Comparison of ENCODE assay signal across 9 cellular contexts in the genomic region with DNA sequence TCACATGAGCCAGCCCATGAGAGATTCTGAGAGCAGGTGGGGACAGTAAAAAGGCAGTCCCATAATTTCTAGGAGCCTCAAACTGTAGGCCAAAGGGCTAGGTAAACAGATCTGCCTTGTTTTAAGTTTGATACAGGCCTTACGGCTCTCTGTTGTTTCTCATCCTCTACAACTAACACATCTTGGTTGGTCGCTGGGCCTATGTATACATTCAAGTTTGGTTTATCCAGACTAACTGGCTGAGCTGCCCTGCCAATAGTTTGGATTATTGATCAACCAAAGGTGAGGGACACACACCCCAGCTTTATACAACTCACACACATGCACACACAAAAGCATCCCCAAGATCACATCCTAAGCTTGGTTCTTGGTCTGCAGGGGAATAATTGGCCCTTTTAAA. TPM values are rescaled to one million over a fixed set of nuclear protein-coding genes. Genes with fewer than 3 reads are reported as not detected.
DNase-seq lines count a peak whose midpoint lies in the region; ATAC-seq and TF ChIP-seq lines count a peak whose summit lies in the region.
"Had no signal": no experiment of that assay in that cellular context is flagged by ENCODE, and none has a peak within 500 bp of the region (broad histone marks: within the 10 kb centered on the region; RNA-seq: fewer than 3 reads in every experiment).

No MANE protein-coding gene starts in this region.

- H3K36me3 ChIP-seq in muscle layer of colon (ENCODE audit: insufficient read depth, low read length) (no peaks in the 10 kb centered on the region), vagina (no peaks in the 10 kb centered on the region)

- peaks cover 43% of the 10 kb centered on the region for H3K4me1 ChIP-seq in muscle layer of colon (ENCODE audit: insufficient read depth, low read length)
- peaks cover 75% of the 10 kb centered on the region for H3K4me1 ChIP-seq in vagina

- peaks cover 68% of the 10 kb centered on the region for H3K36me3 Mint-ChIP-seq in stimulated activated naive CD8-positive, alpha-beta T cell treated with anti-CD3 and anti-CD28 coated beads, Interleukin-15, Interleukin-2, amounts not matched to agents 100 ng/mL and 50 ng/mL, for 24 hours (ENCODE audit: low read depth)
- peaks cover 25% of the 10 kb centered on the region for H3K36me3 Mint-ChIP-seq in MCF 10A (ENCODE audit: insufficient read depth, unreplicated experiment)

- no TSS peak for BruUV-seq in MCF 10A (replicated peaks; lab: Mats Ljungman, UMichigan)

- ATAC-seq in stimulated activated naive CD8-positive, alpha-beta T cell treated with anti-CD3 and anti-CD28 coated beads, Interleukin-15, Interleukin-2, amounts not matched to agents 100 U/mL and 50 U/mL, for 24 hours = no peak
- ATAC-seq in GM18520 (IDR thresholded peaks at IDR 0.05; ENCODE audit: unreplicated experiment) = no peak

- H3K27ac ChIP-seq in muscle layer of colon (ENCODE audit: low read depth, low read length) (peak overlapping the region; percentile 7), vagina (peak overlapping the region; percentile 99)

- intact Hi-C loops in MCF 10A (cut with micrococcal nuclease) (loop anchor here (5.0 kb wide), 2 partner anchors 158 to 213 kb away; a partner anchor contains a TSS), vagina (cut with DNase I) (loop anchor here (5.0 kb wide), 2 partner anchors 38 to 158 kb away; a partner anchor contains a TSS)

- H3K9me3 Mint-ChIP-seq in stimulated activated naive CD8-positive, alpha-beta T cell treated with anti-CD3 and anti-CD28 coated beads, Interleukin-15, Interleukin-2, amounts not matched to agents 100 ng/mL and 50 ng/mL, for 24 hours = no peaks in the 10 kb centered on the region
- no peaks in the 10 kb centered on the region for H3K9me3 Mint-ChIP-seq in MCF 10A (ENCODE audit: unreplicated experiment)

- H3K4me1 Mint-ChIP-seq in stimulated activated naive CD8-positive, alpha-beta T cell treated with anti-CD3 and anti-CD28 coated beads, Interleukin-15, Interleukin-2, amounts not matched to agents 100 ng/mL and 50 ng/mL, for 24 hours (ENCODE audit: low read depth) = peaks cover 65% of the 10 kb centered on the region
- H3K4me1 Mint-ChIP-seq in MCF 10A (ENCODE audit: insufficient read depth, unreplicated experiment) = peaks cover 36% of the 10 kb centered on the region

- DNase-seq in stimulated activated naive CD8-positive, alpha-beta T cell treated with anti-CD3 and anti-CD28 coated beads, Interleukin-15, Interleukin-2, amounts not matched to agents 100 U/mL and 50 U/mL, for 24 hours = no peak
- DNase-seq in MCF 10A (ENCODE audit: unreplicated experiment) = no peak
- no peak for DNase-seq in vagina (ENCODE audit: extremely low spot score in 2 of 2)
- no peak for DNase-seq in A172 (ENCODE audit: low spot score)
- no peak for DNase-seq in stimulated activated CD4-positive, alpha-beta T cell treated with anti-CD3 and anti-CD28 coated beads, Interleukin-2, amount 100 ng/mL, for 24 hours
- DNase-seq: hypothalamus had no signal

- no peak for TF ChIP-seq POLR2A in vagina (IDR thresholded peaks at IDR 0.05)

- peak overlapping the region; percentile 98 for H3K27ac Mint-ChIP-seq in stimulated activated naive CD8-positive, alpha-beta T cell treated with anti-CD3 and anti-CD28 coated beads, Interleukin-15, Interleukin-2, amounts not matched to agents 100 ng/mL and 50 ng/mL, for 24 hours
- H3K27ac Mint-ChIP-seq in MCF 10A (ENCODE audit: low read depth, unreplicated experiment) = peak overlapping the region; percentile 49

- peak overlapping the region; percentile 12 for H3K9ac ChIP-seq in muscle layer of colon (ENCODE audit: low read length)

- H3K4me3 ChIP-seq in muscle layer of colon (ENCODE audit: low read depth in 1 of 2, low read length in 2 of 2) (peak overlapping the region in 1 of 2 donors; percentile 84), vagina (peak overlapping the region; percentile 77 to 96)

- no peaks in the 10 kb centered on the region for H3K27me3 ChIP-seq in muscle layer of colon (ENCODE audit: control insufficient read depth in 1 of 2, insufficient read depth in 2 of 2, low read length in 2 of 2)
- no peaks in the 10 kb centered on the region for H3K27me3 ChIP-seq in vagina

- POLR2A ChIA-PET in MCF 10A (lab: Yijun Ruan, JAX) = interaction anchor here (0.5 to 6.5 kb wide), 9 partner anchors 11 to 545 kb away, joined by 3 to 60 read pairs (median 5); a partner anchor contains a TSS

- H3K27me3 Mint-ChIP-seq in stimulated activated naive CD8-positive, alpha-beta T cell treated with anti-CD3 and anti-CD28 coated beads, Interleukin-15, Interleukin-2, amounts not matched to agents 100 ng/mL and 50 ng/mL, for 24 hours = no peaks in the 10 kb centered on the region
- no peaks in the 10 kb centered on the region for H3K27me3 Mint-ChIP-seq in MCF 10A (ENCODE audit: insufficient read depth, unreplicated experiment)

- no peak for TF ChIP-seq CTCF in MCF 10A (IDR thresholded peaks at IDR 0.05; ENCODE audit: unreplicated experiment)
- no peak for TF ChIP-seq CTCF in vagina (IDR thresholded peaks at IDR 0.05)

- H3K9me3 ChIP-seq in muscle layer of colon (ENCODE audit: low read length) = no peaks in the 10 kb centered on the region
- no peaks in the 10 kb centered on the region for H3K9me3 ChIP-seq in vagina

- CTCF ChIA-PET in MCF 10A (lab: Yijun Ruan, JAX) = interaction anchor here (0.6 to 7.7 kb wide), 7 partner anchors 14 to 105 kb away, joined by 3 to 59 read pairs (median 5); no protein-coding TSS in a partner anchor

- H3K4me3 Mint-ChIP-seq in stimulated activated naive CD8-positive, alpha-beta T cell treated with anti-CD3 and anti-CD28 coated beads, Interleukin-15, Interleukin-2, amounts not matched to agents 100 ng/mL and 50 ng/mL, for 24 hours = peak overlapping the region; percentile 95
- peak overlapping the region; percentile 91 for H3K4me3 Mint-ChIP-seq in MCF 10A (ENCODE audit: unreplicated experiment)

RNA-seq across cellular contexts. Expression of a gene that starts 3.0 kb away (rescaled TPM):
- total RNA-seq in MCF 10A (2022) = 20.0 and 35.4 TPM in 2 replicates
- total RNA-seq in vagina = 71.0 TPM
- total RNA-seq in A172 (2014; rRNA removed; shearing (Covaris generic)) = 23.4 and 25.8 TPM in 2 replicates

RNA-seq across cellular contexts. Expression of a gene that starts 56.2 kb away (rescaled TPM):
- not detected in 2 replicates for total RNA-seq in MCF 10A (2022)
- total RNA-seq in vagina = not detected
- not detected in 2 replicates for total RNA-seq in A172 (2014; rRNA removed; shearing (Covaris generic))
